15 cellular contexts compared by ENCODE assay signal in genomic region chr4:77783881-77784280, GRCh38.
"Had no signal": no experiment of that assay in that cellular context is flagged by ENCODE, and none has a peak within 500 bp of the region (broad histone marks: within the 10 kb centered on the region; RNA-seq: fewer than 3 reads in every experiment).

No MANE protein-coding gene starts in this region.

- H3K4me3 ChIP-seq: esophagus squamous epithelium, stomach, thoracic aorta, transverse colon had no signal

- H3K27me3 ChIP-seq: esophagus squamous epithelium, neutrophil, stomach, transverse colon had no signal

- H3K27ac ChIP-seq: esophagus squamous epithelium, stomach, thoracic aorta had no signal

- H3K9me3 ChIP-seq: esophagus squamous epithelium, neutrophil, stomach, thoracic aorta, transverse colon had no signal

- H3K36me3 ChIP-seq: esophagus squamous epithelium, neutrophil, stomach, thoracic aorta, transverse colon had no signal

- ATAC-seq: left lobe of liver, sciatic nerve had no signal

- DNase-seq: caudate nucleus; effector memory CD4-positive, alpha-beta T cell; esophagus squamous epithelium; foreskin fibroblast; mammary epithelial cell; posterior cingulate gyrus; stimulated activated CD4-positive, alpha-beta T cell treated with anti-CD3 and anti-CD28 coated beads, Interleukin-12 subunit alpha, Interleukin-12 subunit beta, amount 100 ng/mL, for 4 hours; stimulated activated naive CD4-positive, alpha-beta T cell; stomach; substantia nigra; transverse colon had no signal
